Comparison of ENCODE assay signal across 16 cellular contexts in the genomic region with DNA sequence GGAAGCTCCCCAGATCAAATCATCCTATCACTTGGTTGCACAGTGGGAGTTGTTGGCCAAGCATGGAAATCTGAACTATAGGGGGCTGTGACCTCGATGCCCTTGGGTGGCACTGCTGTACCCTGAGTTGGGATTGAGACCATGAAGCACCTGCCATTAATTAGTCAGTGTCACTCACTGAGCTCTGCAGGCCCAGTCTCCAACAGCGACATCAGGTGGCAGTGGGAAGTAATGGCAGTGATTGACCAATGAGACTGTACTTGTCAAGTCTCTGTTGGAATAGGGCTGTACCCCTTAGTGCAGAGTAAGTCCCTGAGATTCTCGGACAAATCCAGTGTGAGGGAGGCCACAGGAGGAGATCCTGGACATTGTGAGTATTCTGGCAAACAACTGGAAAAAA.
DNase-seq lines count a peak whose midpoint lies in the region; ATAC-seq and TF ChIP-seq lines count a peak whose summit lies in the region.
"Had no signal": no experiment of that assay in that cellular context is flagged by ENCODE, and none has a peak within 500 bp of the region (broad histone marks: within the 10 kb centered on the region; RNA-seq: fewer than 3 reads in every experiment).

No MANE protein-coding gene starts in this region.

- no peaks in the 10 kb centered on the region for H3K27me3 ChIP-seq in HL-60 (ENCODE audit: insufficient read depth, poor library complexity, severe bottlenecking)

- H3K4me3 Mint-ChIP-seq in WTC11 (no peak overlapping the region), nephron progenitor cell (no peak overlapping the region)
- H3K4me3 Mint-ChIP-seq: activated naive CD8-positive, alpha-beta T cell; dendritic cell treated with granulocyte-macrophage colony-stimulating factor and Interleukin-4, amounts not matched to agents 40 ng/mL and 50 ng/mL, for 4 days; stimulated activated naive CD8-positive, alpha-beta T cell treated with anti-CD3 and anti-CD28 coated beads, Interleukin-15, amount 100 ng/mL, for 72 hours had no signal

- TF ChIP-seq CTCF in HL-60 (IDR thresholded peaks at IDR 0.05; ENCODE audit: insufficient read depth, low read length) (peak; percentile 10), WTC11 (IDR thresholded peaks at IDR 0.05) (peak; percentile 52), nephron progenitor cell (IDR thresholded peaks at IDR 0.05) (peak; percentile 15)

- CTCF ChIA-PET in WTC11 (lab: Charles Lee): interaction anchor here (0.7 to 8.8 kb wide), 27 partner anchors 15 to 655 kb away, joined by 3 to 100 read pairs (median 4); no protein-coding TSS in a partner anchor

- POLR2A ChIA-PET in WTC11 (lab: Charles Lee): no interaction called here

- DNase-seq in NCI-H82 (lab: John Stamatoyannopoulos, UW) (peak; percentile 52), NCI-H82 treated with DMSO at 0.1 percent for 48 hours (lab: John Stamatoyannopoulos, UW; ENCODE audit: unreplicated experiment) (no peak), HL-60 (ENCODE audit: low read depth in 1 of 2, low spot score in 1 of 2) (no peak), WTC11 (ENCODE audit: low spot score) (peak; percentile 52), nephron progenitor cell (no peak), AML-193 (lab: John Stamatoyannopoulos, UW) (no peak)
- DNase-seq: activated CD4-positive, alpha-beta T cell treated with anti-CD3 and anti-CD28 coated beads, Interleukin-2, amount 50 U/mL, for 4 hours; GOT3; stimulated activated naive CD8-positive, alpha-beta T cell treated with anti-CD3 and anti-CD28 coated beads, Interleukin-15, amount 100 ng/mL, for 72 hours had no signal

- no peaks in the 10 kb centered on the region for H3K4me1 Mint-ChIP-seq in WTC11
- H3K4me1 Mint-ChIP-seq in nephron progenitor cell: no peaks in the 10 kb centered on the region
- H3K4me1 Mint-ChIP-seq: stimulated activated naive CD8-positive, alpha-beta T cell treated with anti-CD3 and anti-CD28 coated beads, Interleukin-15, amount 100 ng/mL, for 72 hours had no signal

- no peaks in the 10 kb centered on the region for H3K27me3 Mint-ChIP-seq in WTC11 (ENCODE audit: low read depth)
- peaks cover 13% of the 10 kb centered on the region for H3K27me3 Mint-ChIP-seq in nephron progenitor cell (ENCODE audit: low read depth, poor library complexity)

- H3K36me3 Mint-ChIP-seq in WTC11 (peaks cover 4% of the 10 kb centered on the region; the same call in 1 of the 2 replicates), nephron progenitor cell (ENCODE audit: low read depth) (no peaks in the 10 kb centered on the region)

- no peak overlapping the region for H3K27ac ChIP-seq in HL-60 (replicated peaks)
- H3K27ac ChIP-seq: A549, gastroesophageal sphincter had no signal

- H3K9me3 Mint-ChIP-seq in WTC11 (peaks cover 19% of the 10 kb centered on the region), nephron progenitor cell (peaks cover 12% of the 10 kb centered on the region)

- H3K27ac Mint-ChIP-seq in WTC11: no peak overlapping the region
- H3K27ac Mint-ChIP-seq in nephron progenitor cell: no peak overlapping the region
- H3K27ac Mint-ChIP-seq: activated naive CD8-positive, alpha-beta T cell; dendritic cell treated with granulocyte-macrophage colony-stimulating factor and Interleukin-4, amounts not matched to agents 40 ng/mL and 50 ng/mL, for 4 days had no signal

- ATAC-seq in WTC11: peak; percentile 30; the same call in 1 of the 2 replicates
- no peak for ATAC-seq in HG03565 (IDR thresholded peaks at IDR 0.05; ENCODE audit: unreplicated experiment)
- ATAC-seq in HG03135 (IDR thresholded peaks at IDR 0.05; ENCODE audit: unreplicated experiment): no peak
- ATAC-seq: A549; gastroesophageal sphincter; stimulated activated naive CD8-positive, alpha-beta T cell treated with anti-CD3 and anti-CD28 coated beads, Interleukin-15, amount 100 ng/mL, for 72 hours had no signal

- no peak overlapping the region for H3K4me3 ChIP-seq in HL-60 (replicated peaks; ENCODE audit: insufficient read depth, low read length)
- H3K4me3 ChIP-seq: A549, gastroesophageal sphincter, lung had no signal

TF ChIP-seq in WTC11, 78 proteins besides CTCF, POLR2A, EP300 and RAD21:
- TF ChIP-seq AFF4 (CRISPR knock-in tag; IDR thresholded peaks at IDR 0.05; ENCODE audit: borderline replicate concordance) (no peak), MXD4 (CRISPR knock-in tag; IDR thresholded peaks at IDR 0.05; ENCODE audit: borderline replicate concordance) (no peak), ZNF281 (CRISPR knock-in tag; IDR thresholded peaks at IDR 0.05) (no peak), ZNF219 (CRISPR knock-in tag; IDR thresholded peaks at IDR 0.05; ENCODE audit: borderline replicate concordance) (no peak), FOXK1 (CRISPR knock-in tag; IDR thresholded peaks at IDR 0.05) (no peak)

Comparison
In these comparisons a context has a peak if more than half of its experiments do, and no peak if none do; other contexts are left out.
1. DNase-seq: peak in NCI-H82 (single experiment) and WTC11 (single experiment); none in NCI-H82 treated with DMSO at 0.1 percent for 48 hours (single experiment), HL-60 (0 of 2), nephron progenitor cell (single experiment) and AML-193 (0 of 2).
2. Peak in every context shown above with its lines, with median percentiles within 50 percentile points of each other: CTCF ChIP-seq.